In the genomic region with DNA sequence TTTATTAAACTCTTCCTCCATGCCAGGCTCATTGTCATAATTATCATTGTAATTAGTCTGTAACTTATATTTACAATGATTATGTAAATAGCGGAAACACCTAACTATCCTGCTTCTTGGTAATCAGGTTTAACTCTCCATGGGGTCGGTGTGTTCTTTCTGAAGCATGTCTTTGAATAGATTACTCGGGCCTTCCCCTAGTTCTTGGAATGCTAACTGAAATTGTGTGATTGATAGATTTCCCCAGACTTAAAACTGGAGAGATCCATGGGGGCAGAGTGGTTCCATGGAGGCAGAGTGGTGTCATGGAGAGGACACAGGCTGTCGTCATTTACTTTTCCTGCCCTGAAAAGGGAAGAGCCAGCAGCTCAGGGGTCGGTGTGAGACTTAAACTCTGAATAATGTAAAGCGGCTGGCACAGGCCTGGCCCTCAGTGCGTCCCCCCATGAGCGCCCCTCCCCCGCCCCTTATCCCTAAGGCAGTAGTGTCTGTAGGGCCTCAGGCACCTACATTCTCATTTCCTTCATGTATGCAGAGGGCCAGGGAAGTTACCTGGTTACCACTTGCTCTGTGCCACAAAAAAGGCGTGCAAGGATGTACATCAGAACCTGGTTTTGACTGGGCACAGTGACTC, we compare ENCODE assay signal across 25 cellular contexts.
"Had no signal": no experiment of that assay in that cellular context is flagged by ENCODE, and none has a peak within 500 bp of the region (broad histone marks: within the 10 kb centered on the region; RNA-seq: fewer than 3 reads in every experiment).

No MANE protein-coding gene starts in this region.

- DNase-seq: activated CD4-positive, alpha-beta memory T cell treated with anti-CD3 and anti-CD28 coated beads, Interleukin-2, amount 10 ng/mL, durations not matched to agents 7 days and 5 days; activated CD4-positive, alpha-beta T cell treated with anti-CD3 and anti-CD28 coated beads, Interleukin-2, amount 10 ng/mL, durations not matched to agents 7 days and 5 days; activated CD4-positive, CD25-positive, alpha-beta regulatory T cell; activated T-cell treated with anti-CD3 and anti-CD28 coated beads for 4 hours; activated T-cell treated with anti-CD3 and anti-CD28 coated beads, Interleukin-2, amount 50 U/mL, for 72 hours; aorta; caudate nucleus; NCI-H1048; NCI-H146; NCI-H1930; NCI-H2171; NCI-H2227 treated with DMSO at 0.1 percent for 48 hours; NCI-H446 treated with DMSO at 0.1 percent for 48 hours; NCI-H526; NCI-H82; RPMI8226; T-cell; T-helper 2 cell; T1000 had no signal

- H3K9me3 Mint-ChIP-seq: activated CD4-positive, alpha-beta memory T cell treated with anti-CD3 and anti-CD28 coated beads, Interleukin-2, amount 10 ng/mL, durations not matched to agents 7 days and 5 days; activated CD4-positive, alpha-beta T cell treated with anti-CD3 and anti-CD28 coated beads, Interleukin-2, amount 10 ng/mL, durations not matched to agents 7 days and 5 days; activated naive CD4-positive, alpha-beta T cell treated with anti-CD3 and anti-CD28 coated beads, Interleukin-2, amount 50 U/mL, for 24 hours; activated T-cell treated with anti-CD3 and anti-CD28 coated beads, Interleukin-2, amount 50 U/mL, for 72 hours; activated T-helper 2 cell treated with anti-CD3 and anti-CD28 coated beads, Interferon-gamma antibody, Interleukin-2, Interleukin-4, amounts not matched to agents 10 μg/mL and 5 μg/mL and 100 μg/mL, durations not matched to agents 14 hours and 24 hours and 36 hours; T-cell had no signal

- H3K4me3 ChIP-seq: breast epithelium, SK-N-MC had no signal

- H3K9me3 ChIP-seq: breast epithelium had no signal

- H3K4me1 Mint-ChIP-seq: activated CD4-positive, alpha-beta memory T cell treated with anti-CD3 and anti-CD28 coated beads, Interleukin-2, amount 10 ng/mL, durations not matched to agents 7 days and 5 days; activated CD4-positive, alpha-beta T cell treated with anti-CD3 and anti-CD28 coated beads, Interleukin-2, amount 10 ng/mL, durations not matched to agents 7 days and 5 days; activated naive CD4-positive, alpha-beta T cell treated with anti-CD3 and anti-CD28 coated beads, Interleukin-2, amount 50 U/mL, for 24 hours had no signal

- H3K4me3 Mint-ChIP-seq: activated CD4-positive, alpha-beta memory T cell treated with anti-CD3 and anti-CD28 coated beads, Interleukin-2, amount 10 ng/mL, durations not matched to agents 7 days and 5 days; activated CD4-positive, alpha-beta T cell treated with anti-CD3 and anti-CD28 coated beads, Interleukin-2, amount 10 ng/mL, durations not matched to agents 7 days and 5 days; activated naive CD4-positive, alpha-beta T cell treated with anti-CD3 and anti-CD28 coated beads, Interleukin-2, amount 50 U/mL, for 24 hours; activated T-cell treated with anti-CD3 and anti-CD28 coated beads, Interleukin-2, amount 50 U/mL, for 72 hours; T-cell had no signal

- FAIRE-seq: TTC549 had no signal

- ATAC-seq: activated T-cell treated with anti-CD3 and anti-CD28 coated beads, Interleukin-2, amount 50 U/mL, for 72 hours; Right ventricle myocardium inferior; T-cell had no signal

- H3K27ac Mint-ChIP-seq: activated CD4-positive, alpha-beta memory T cell treated with anti-CD3 and anti-CD28 coated beads, Interleukin-2, amount 10 ng/mL, durations not matched to agents 7 days and 5 days; activated CD4-positive, alpha-beta T cell treated with anti-CD3 and anti-CD28 coated beads, Interleukin-2, amount 10 ng/mL, durations not matched to agents 7 days and 5 days; activated naive CD4-positive, alpha-beta T cell treated with anti-CD3 and anti-CD28 coated beads, Interleukin-2, amount 50 U/mL, for 24 hours; activated T-cell treated with anti-CD3 and anti-CD28 coated beads, Interleukin-2, amount 50 U/mL, for 72 hours; activated T-helper 2 cell treated with anti-CD3 and anti-CD28 coated beads, Interferon-gamma antibody, Interleukin-2, Interleukin-4, amounts not matched to agents 10 μg/mL and 5 μg/mL and 100 μg/mL, durations not matched to agents 14 hours and 24 hours and 36 hours; T-cell had no signal

- H3K27me3 ChIP-seq: breast epithelium had no signal

- H3K27ac ChIP-seq: breast epithelium, SK-N-MC had no signal

- H3K36me3 ChIP-seq: breast epithelium had no signal

- H3K27me3 Mint-ChIP-seq: activated CD4-positive, alpha-beta memory T cell treated with anti-CD3 and anti-CD28 coated beads, Interleukin-2, amount 10 ng/mL, durations not matched to agents 7 days and 5 days; activated CD4-positive, alpha-beta T cell treated with anti-CD3 and anti-CD28 coated beads, Interleukin-2, amount 10 ng/mL, durations not matched to agents 7 days and 5 days; activated naive CD4-positive, alpha-beta T cell treated with anti-CD3 and anti-CD28 coated beads, Interleukin-2, amount 50 U/mL, for 24 hours; T-cell had no signal

- H3K4me1 ChIP-seq: breast epithelium had no signal
